In the genomic region with DNA sequence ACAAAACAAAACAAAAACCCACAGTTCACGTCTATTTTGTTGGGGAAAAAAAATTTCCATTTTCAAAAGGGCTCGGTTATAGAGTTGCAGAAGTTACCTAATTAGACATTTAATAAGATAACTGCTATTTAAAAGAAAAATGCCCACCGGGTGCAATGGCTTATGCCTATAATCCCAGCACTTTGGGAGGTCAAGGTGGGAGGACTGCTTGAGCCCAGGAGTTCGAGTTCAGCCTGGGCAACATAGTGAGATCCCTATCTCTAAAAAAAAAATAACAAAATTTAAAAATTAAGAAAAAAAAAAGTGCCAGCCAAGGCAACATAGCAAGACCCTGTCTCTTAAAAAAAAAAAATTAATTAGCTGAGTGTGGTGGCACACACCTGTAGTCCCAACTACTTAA, we compare ENCODE assay signal across 25 cellular contexts.
"Had no signal": no experiment of that assay in that cellular context is flagged by ENCODE, and none has a peak within 500 bp of the region (broad histone marks: within the 10 kb centered on the region; RNA-seq: fewer than 3 reads in every experiment).

No MANE protein-coding gene starts in this region.

- H3K4me3 ChIP-seq: coronary artery, dorsolateral prefrontal cortex, esophagus squamous epithelium, gastrocnemius medialis, heart right ventricle, left lung, lung had no signal

- H3K9me3 ChIP-seq: esophagus squamous epithelium, gastrocnemius medialis, heart right ventricle, left lung had no signal

- ATAC-seq: effector memory CD8-positive, alpha-beta T cell; esophagus mucosa; gastrocnemius medialis; heart right ventricle; left cardiac atrium; left lung; left ventricle myocardium superior had no signal

- DNase-seq: dermis blood vessel endothelial cell; dorsolateral prefrontal cortex; effector CD8-positive, alpha-beta T cell; effector memory CD8-positive, alpha-beta T cell; endodermal cell; erythroblast; esophagus squamous epithelium; foreskin fibroblast; foreskin melanocyte; gastrocnemius medialis; glutamatergic neuron; head of caudate nucleus; heart right ventricle; hippocampal formation; left cardiac atrium; left lung; left ventricle myocardium superior; mammary epithelial cell; mesendoderm; midbrain had no signal

- H3K9me3 Mint-ChIP-seq: effector memory CD8-positive, alpha-beta T cell; endodermal cell; memory B cell had no signal

- H3K27me3 ChIP-seq: dorsolateral prefrontal cortex, esophagus squamous epithelium, gastrocnemius medialis, heart right ventricle, left lung had no signal

- H3K4me3 Mint-ChIP-seq: endodermal cell, memory B cell had no signal

- H3K27ac Mint-ChIP-seq: endodermal cell had no signal

- H3K27me3 Mint-ChIP-seq: effector memory CD8-positive, alpha-beta T cell; memory B cell had no signal

- H3K4me1 Mint-ChIP-seq: endodermal cell had no signal

- H3K36me3 ChIP-seq: esophagus squamous epithelium, gastrocnemius medialis had no signal

- H3K27ac ChIP-seq: coronary artery, dorsolateral prefrontal cortex, epithelial cell of prostate, esophagus squamous epithelium, gastrocnemius medialis, heart right ventricle had no signal
